8 cellular contexts compared by ENCODE assay signal in the genomic region with DNA sequence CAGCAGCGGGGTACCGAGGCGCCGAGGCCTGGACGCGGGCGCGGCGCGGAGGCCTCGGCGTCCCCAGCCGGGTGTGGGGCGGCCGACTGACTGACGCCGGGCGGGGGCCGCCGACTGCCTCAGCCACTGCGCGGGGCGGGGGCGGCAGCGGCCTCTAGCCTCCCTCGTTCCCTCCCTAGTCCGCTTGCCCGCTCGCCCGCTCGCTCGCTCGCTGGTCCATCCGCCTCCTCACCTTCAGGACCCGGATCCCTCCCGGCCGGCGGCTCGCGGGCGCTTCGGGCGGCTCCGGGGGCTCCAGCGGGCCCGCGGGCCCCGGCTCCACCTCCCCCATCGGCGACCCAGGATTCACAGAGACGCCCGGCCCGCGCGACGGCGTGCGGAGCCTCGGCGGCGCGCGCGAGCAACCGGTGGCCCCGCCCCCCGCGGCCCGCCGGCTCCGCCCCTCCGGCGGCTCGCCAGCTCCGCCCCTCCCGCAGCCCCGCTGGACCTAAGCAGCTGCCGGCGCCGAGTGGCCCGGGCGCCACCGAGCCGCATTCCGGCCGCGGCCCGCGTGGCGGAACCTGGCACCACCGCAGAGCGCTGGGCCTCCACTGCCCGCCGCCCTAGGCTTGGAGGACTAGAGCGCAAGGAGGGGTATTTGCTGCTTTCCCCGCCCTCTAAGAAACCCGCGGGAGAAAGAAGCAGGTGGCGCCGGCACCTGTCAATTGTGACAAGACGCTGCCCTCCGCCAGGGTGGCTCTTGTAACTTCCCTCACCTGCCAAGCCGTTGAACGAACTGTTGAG. TPM values are rescaled to one million over a fixed set of nuclear protein-coding genes. Genes with fewer than 3 reads are reported as not detected.
A peak's percentile ranks its signal among the peaks of the same experiment; 100 is the strongest.
DNase-seq lines count a peak whose midpoint lies in the region; ATAC-seq and TF ChIP-seq lines count a peak whose summit lies in the region.

No MANE protein-coding gene starts in this region.

- H3K27me3 ChIP-seq in OCI-LY1 (ENCODE audit: insufficient read depth, low read length), result no peaks in the 10 kb centered on the region
- no peaks in the 10 kb centered on the region for H3K27me3 ChIP-seq in esophagus (ENCODE audit: control insufficient read depth in 1 of 2, insufficient read depth in 2 of 2, low read length in 2 of 2)
- no peaks in the 10 kb centered on the region for H3K27me3 ChIP-seq in muscle layer of duodenum (ENCODE audit: low read depth, low read length)

- H3K9me3 ChIP-seq in OCI-LY1 (ENCODE audit: low read length) (no peaks in the 10 kb centered on the region), esophagus (ENCODE audit: control insufficient read depth in 2 of 2, insufficient read depth in 1 of 2, low read depth in 1 of 2, low read length in 1 of 2) (no peaks in the 10 kb centered on the region), muscle layer of duodenum (ENCODE audit: control insufficient read depth in 1 of 2, low read length in 2 of 2) (no peaks in the 10 kb centered on the region)

- peak overlapping the region; percentile 96 for H3K4me2 ChIP-seq in OCI-LY1 (ENCODE audit: low read length)

- 0% methylated on average over 64 to 104 of the region's 104 CpGs for WGBS in esophagus, 2 donors

- H3K4me3 ChIP-seq in OCI-LY1 (ENCODE audit: low read depth, low read length, poor library complexity, severe bottlenecking), result peak overlapping the region; percentile 96
- H3K4me3 ChIP-seq in esophagus (ENCODE audit: low read depth in 1 of 2, low read length in 2 of 2), result peak overlapping the region; percentile 78 to 79
- peak overlapping the region; percentile 64 to 87 for H3K4me3 ChIP-seq in muscle layer of duodenum (ENCODE audit: low read depth in 1 of 2, low read length in 2 of 2)

- H2AFZ ChIP-seq in OCI-LY1 (ENCODE audit: low read length), result peak overlapping the region; percentile 78; the same call in 1 of the 2 replicates

- TF ChIP-seq CTCF in OCI-LY1 (IDR thresholded peaks at IDR 0.05; ENCODE audit: low read length), result no peak

- peaks cover 4% of the 10 kb centered on the region; the same call in 1 of the 2 replicates for H3K79me2 ChIP-seq in OCI-LY1 (ENCODE audit: insufficient read depth, low read length)

- H3F3A ChIP-seq in OCI-LY1 (ENCODE audit: insufficient read depth, low read length), result no peaks in the 10 kb centered on the region

- H3K27ac ChIP-seq in OCI-LY1 (ENCODE audit: low read depth, low read length, poor library complexity, severe bottlenecking) (peak overlapping the region; percentile 40), esophagus (ENCODE audit: low read depth in 2 of 2, low read length in 1 of 2) (peak overlapping the region; percentile 85 to 87), muscle layer of duodenum (ENCODE audit: low read length) (peak overlapping the region; percentile 39)

- no peaks in the 10 kb centered on the region for H3K9me2 ChIP-seq in OCI-LY1 (ENCODE audit: low read depth, low read length)

- H3K9ac ChIP-seq in OCI-LY1 (ENCODE audit: low read length), result peak overlapping the region; percentile 78

- DNase-seq in CMK (ENCODE audit: low read depth) (peak; percentile 42), activated T-cell treated with anti-CD3 and anti-CD28 coated beads for 48 hours (ENCODE audit: low read depth) (peak; percentile 82)
- DNase-seq in stimulated activated CD8-positive, alpha-beta memory T cell treated with anti-CD3 and anti-CD28 coated beads, Interleukin-7, amount 100 ng/mL, for 24 hours (ENCODE audit: low read depth), result peak; percentile 53

- no peaks in the 10 kb centered on the region for H4K20me1 ChIP-seq in OCI-LY1 (ENCODE audit: insufficient read depth, low read length)

- peak; percentile 72 for ATAC-seq in GM19328 (IDR thresholded peaks at IDR 0.05; ENCODE audit: unreplicated experiment)
- peak; percentile 55 for ATAC-seq in HG03469 (IDR thresholded peaks at IDR 0.05; ENCODE audit: unreplicated experiment)

- H3K36me3 ChIP-seq in OCI-LY1 (ENCODE audit: insufficient read depth, low read length) (no peaks in the 10 kb centered on the region), esophagus (ENCODE audit: control insufficient read depth in 2 of 2, insufficient read depth in 2 of 2, low read length in 1 of 2) (no peaks in the 10 kb centered on the region), muscle layer of duodenum (ENCODE audit: control insufficient read depth in 1 of 2, insufficient read depth in 2 of 2, low read length in 2 of 2) (no peaks in the 10 kb centered on the region)

- H3K4me1 ChIP-seq in OCI-LY1 (ENCODE audit: insufficient read depth, low read length, severe bottlenecking) (peaks cover 32% of the 10 kb centered on the region), esophagus (ENCODE audit: control insufficient read depth in 2 of 2, insufficient read depth in 2 of 2, low read length in 1 of 2) (no peaks in the 10 kb centered on the region), muscle layer of duodenum (ENCODE audit: control insufficient read depth in 1 of 2, insufficient read depth in 2 of 2, low read length in 2 of 2) (peaks cover 4 to 14% of the 10 kb centered on the region in 2 donors)

RNA-seq across cellular contexts. Expression of a gene that starts 0.8 kb away (rescaled TPM):
- under 1 TPM; 0.51 to 0.59 TPM for polyA plus RNA-seq in esophagus

Comparison
In these comparisons a context has a peak if more than half of its experiments do, and no peak if none do; other contexts are left out.
1. Peak in every context shown above with its lines: DNase-seq, ATAC-seq, H3K4me3 ChIP-seq and H3K27ac ChIP-seq.